ENCODE assay signal across 13 cellular contexts in genomic region chr6:144033816-144034540, GRCh38. TPM values are rescaled to one million over a fixed set of nuclear protein-coding genes. Genes with fewer than 3 reads are reported as not detected.
A peak's percentile ranks its signal among the peaks of the same experiment; 100 is the strongest.
DNase-seq lines count a peak whose midpoint lies in the region; ATAC-seq, FAIRE-seq and TF ChIP-seq lines count a peak whose summit lies in the region.
"Had no signal": no experiment of that assay in that cellular context is flagged by ENCODE, and none has a peak within 500 bp of the region (broad histone marks: within the 10 kb centered on the region; RNA-seq: fewer than 3 reads in every experiment).

No MANE protein-coding gene starts in this region.

- H3K79me2 ChIP-seq in hepatocyte = no peaks in the 10 kb centered on the region

- no peaks in the 10 kb centered on the region for H3K36me3 ChIP-seq in hepatocyte (replicated peaks; ENCODE audit: insufficient read depth, low read depth)
- H3K36me3 ChIP-seq: heart left ventricle had no signal

- H2AFZ ChIP-seq in hepatocyte = no peak overlapping the region

- no peaks in the 10 kb centered on the region for H3K9me2 ChIP-seq in hepatocyte (replicated peaks; ENCODE audit: insufficient read depth)

- no peak overlapping the region for H3K4me2 ChIP-seq in hepatocyte

- H3K9me3 ChIP-seq in hepatocyte (ENCODE audit: low read depth) = no peaks in the 10 kb centered on the region

- no peak for TF ChIP-seq CTCF in AG09319 (IDR thresholded peaks at IDR 0.05; ENCODE audit: low read depth, low read length)
- TF ChIP-seq CTCF in astrocyte of the spinal cord (IDR thresholded peaks at IDR 0.05; ENCODE audit: low read depth, low read length) = no peak
- no peak for TF ChIP-seq CTCF in hepatocyte (IDR thresholded peaks at IDR 0.05; ENCODE audit: poor library complexity)

- no peaks in the 10 kb centered on the region for H4K20me1 ChIP-seq in hepatocyte (ENCODE audit: insufficient read depth, poor library complexity, severe bottlenecking)

- peak; percentile 85 for DNase-seq in AG09319 (ENCODE audit: extremely low read depth, low read depth)
- peak; percentile 23 for DNase-seq in HTR-8/SVneo (ENCODE audit: insufficient read length, low spot score)
- peak; percentile 68 for DNase-seq in astrocyte of the spinal cord (ENCODE audit: low read depth, low spot score)
- peak; percentile 12 for DNase-seq in hepatocyte (ENCODE audit: low spot score)
- DNase-seq in inferior parietal cortex (ENCODE audit: extremely low spot score) = no peak
- no peak for DNase-seq in epidermal melanocyte (ENCODE audit: insufficient read length, low spot score)
- DNase-seq in NCI-H2029 (lab: John Stamatoyannopoulos, UW) = no peak
- DNase-seq: activated naive CD4-positive, alpha-beta T cell treated with anti-CD3 and anti-CD28 coated beads, Interleukin-2, amount 50 U/mL, for 16 hours; heart left ventricle; NCI-H187; SIG-M5 had no signal

- in situ Hi-C loops in astrocyte of the spinal cord (cut with HindIII; ENCODE audit: low sequenced_read_pairs) = no loop called here

- WGBS in hepatocyte (ENCODE audit: low lambda C conversion rate, missing lambda C conversion rate) = 55% methylated on average over 3 of the region's 3 CpGs

- no peak for ATAC-seq in GM19035 (IDR thresholded peaks at IDR 0.05; ENCODE audit: unreplicated experiment)
- ATAC-seq: heart left ventricle had no signal

- H3K4me1 ChIP-seq in hepatocyte (ENCODE audit: insufficient read depth) = no peaks in the 10 kb centered on the region

- H3K27ac ChIP-seq in hepatocyte = peak overlapping the region; percentile 70
- H3K27ac ChIP-seq: heart left ventricle had no signal

- H3K4me3 ChIP-seq in astrocyte of the spinal cord (ENCODE audit: low read depth, low read length) (no peak overlapping the region), hepatocyte (no peak overlapping the region)
- H3K4me3 ChIP-seq: heart left ventricle, skin epidermis had no signal

- H3K27me3 ChIP-seq in hepatocyte = no peaks in the 10 kb centered on the region
- H3K27me3 ChIP-seq: heart left ventricle had no signal

- no peak for FAIRE-seq in HTR-8/SVneo (lab: Jason Lieb, UNC)

RNA-seq across cellular contexts. Expression of gene PLAGL1, which starts 25.9 kb away (rescaled TPM):
- total RNA-seq in hepatocyte = 38.9 and 48.6 TPM in 2 replicates
- 88.9 and 96.1 TPM in 2 replicates for polyA plus RNA-seq in hepatocyte

Comparison
In these comparisons a context has a peak if more than half of its experiments do, and no peak if none do; other contexts are left out.
1. DNase-seq: peak in AG09319 (single experiment), HTR-8/SVneo (single experiment), astrocyte of the spinal cord (single experiment) and hepatocyte (single experiment); none in inferior parietal cortex (single experiment), epidermal melanocyte (single experiment) and NCI-H2029 (single experiment).